In genomic region chr14:102285106-102285505, GRCh38 we compare ENCODE assay signal across 1 cellular context.
TF ChIP-seq lines count a peak whose summit lies in the region.

No MANE protein-coding gene starts in this region.

TF ChIP-seq in HCT116, 20 proteins besides CTCF, POLR2A, EP300 and RAD21:
- no peak for TF ChIP-seq ZFX (IDR thresholded peaks at IDR 0.05)
- no peak for TF ChIP-seq CEBPB (IDR thresholded peaks at IDR 0.05; ENCODE audit: low read depth)
- TF ChIP-seq, protein P1, sequence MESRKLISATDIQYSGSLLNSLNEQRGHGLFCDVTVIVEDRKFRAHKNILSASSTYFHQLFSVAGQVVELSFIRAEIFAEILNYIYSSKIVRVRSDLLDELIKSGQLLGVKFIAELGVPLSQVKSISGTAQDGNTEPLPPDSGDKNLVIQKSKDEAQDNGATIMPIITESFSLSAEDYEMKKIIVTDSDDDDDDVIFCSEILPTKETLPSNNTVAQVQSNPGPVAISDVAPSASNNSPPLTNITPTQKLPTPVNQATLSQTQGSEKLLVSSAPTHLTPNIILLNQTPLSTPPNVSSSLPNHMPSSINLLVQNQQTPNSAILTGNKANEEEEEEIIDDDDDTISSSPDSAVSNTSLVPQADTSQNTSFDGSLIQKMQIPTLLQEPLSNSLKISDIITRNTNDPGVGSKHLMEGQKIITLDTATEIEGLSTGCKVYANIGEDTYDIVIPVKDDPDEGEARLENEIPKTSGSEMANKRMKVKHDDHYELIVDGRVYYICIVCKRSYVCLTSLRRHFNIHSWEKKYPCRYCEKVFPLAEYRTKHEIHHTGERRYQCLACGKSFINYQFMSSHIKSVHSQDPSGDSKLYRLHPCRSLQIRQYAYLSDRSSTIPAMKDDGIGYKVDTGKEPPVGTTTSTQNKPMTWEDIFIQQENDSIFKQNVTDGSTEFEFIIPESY (IDR thresholded peaks at IDR 0.05; ENCODE audit: extremely low read depth, insufficient replicate concordance, low read length), result no peak
- TF ChIP-seq FOSL1 (IDR thresholded peaks at IDR 0.05; ENCODE audit: low read depth), result no peak
- TF ChIP-seq TCF7L2 (IDR thresholded peaks at IDR 0.05; ENCODE audit: borderline replicate concordance, extremely low read depth, insufficient read depth, insufficient read length), result no peak
- TF ChIP-seq SRF (IDR thresholded peaks at IDR 0.05; ENCODE audit: low read depth), result no peak
- TF ChIP-seq ZNF274 (IDR thresholded peaks at IDR 0.05; ENCODE audit: low read depth, low read length), result no peak
- no peak for TF ChIP-seq EZH2phosphoT487 (IDR thresholded peaks at IDR 0.05; ENCODE audit: borderline replicate concordance)
- TF ChIP-seq JUND (IDR thresholded peaks at IDR 0.05), result no peak
TF ChIP-seq in HCT116: peak in this region for 0.
